16 cellular contexts compared by ENCODE assay signal in genomic region chr4:118727360-118727759, GRCh38. TPM values are rescaled to one million over a fixed set of nuclear protein-coding genes. Genes with fewer than 3 reads are reported as not detected.
DNase-seq lines count a peak whose midpoint lies in the region; TF ChIP-seq lines count a peak whose summit lies in the region.
"Had no signal": no experiment of that assay in that cellular context is flagged by ENCODE, and none has a peak within 500 bp of the region (broad histone marks: within the 10 kb centered on the region; RNA-seq: fewer than 3 reads in every experiment).

No MANE protein-coding gene starts in this region.

- no peaks in the 10 kb centered on the region for H3K9me2 ChIP-seq in hepatocyte (replicated peaks; ENCODE audit: insufficient read depth)

- WGBS in hepatocyte (ENCODE audit: low lambda C conversion rate, missing lambda C conversion rate) = 80% methylated on average over 1 of the region's 1 CpG

- peaks cover 19% of the 10 kb centered on the region for H3K4me1 Mint-ChIP-seq in activated T-cell treated with anti-CD3 and anti-CD28 coated beads, Interleukin-2, amount 50 U/mL, for 24 hours (ENCODE audit: low read depth)
- H3K4me1 Mint-ChIP-seq in chondrocyte (ENCODE audit: low read depth) = peaks cover 41% of the 10 kb centered on the region
- H3K4me1 Mint-ChIP-seq: CD14-positive monocyte had no signal

- H3K9me3 ChIP-seq in hepatocyte (ENCODE audit: low read depth) = no peaks in the 10 kb centered on the region
- H3K9me3 ChIP-seq: HAP-1 had no signal

- TF ChIP-seq CTCF in chondrocyte (IDR thresholded peaks at IDR 0.05) (no peak), GM20000 (IDR thresholded peaks at IDR 0.05; ENCODE audit: extremely low read depth, missing control alignments) (no peak), hepatocyte (IDR thresholded peaks at IDR 0.05; ENCODE audit: poor library complexity) (no peak)

- H3K36me3 ChIP-seq in hepatocyte (replicated peaks; ENCODE audit: insufficient read depth, low read depth) = peaks cover 4% of the 10 kb centered on the region

- H3K27ac ChIP-seq in hepatocyte = no peak overlapping the region
- H3K27ac ChIP-seq: 22Rv1 had no signal

- DNase-seq in activated T-cell treated with anti-CD3 and anti-CD28 coated beads, Interleukin-2, amount 50 U/mL, for 24 hours = no peak
- DNase-seq in activated T-cell treated with anti-CD3 and anti-CD28 coated beads for 4 hours = no peak
- peak; percentile 39 for DNase-seq in HT1080 (ENCODE audit: low read depth)
- DNase-seq in chondrocyte (ENCODE audit: low spot score) = no peak
- DNase-seq in activated naive CD4-positive, alpha-beta T cell treated with Interleukin-2 at 50 U/mL for 16 hours = no peak
- no peak for DNase-seq in GM20000 (ENCODE audit: low spot score)
- no peak for DNase-seq in head of caudate nucleus
- no peak for DNase-seq in hepatocyte (ENCODE audit: low spot score)
- DNase-seq: CD8-positive, alpha-beta T cell; COR-L47; DMS153; DMS79 treated with DMSO at 0.1 percent for 48 hours; GOT3 had no signal

- no peaks in the 10 kb centered on the region for H3K9me3 Mint-ChIP-seq in activated T-cell treated with anti-CD3 and anti-CD28 coated beads, Interleukin-2, amount 50 U/mL, for 24 hours
- H3K9me3 Mint-ChIP-seq in chondrocyte (ENCODE audit: low read depth) = no peaks in the 10 kb centered on the region
- H3K9me3 Mint-ChIP-seq: CD14-positive monocyte; CD8-positive, alpha-beta T cell had no signal

- H4K20me1 ChIP-seq in hepatocyte (ENCODE audit: insufficient read depth, poor library complexity, severe bottlenecking) = no peaks in the 10 kb centered on the region

- H3K79me2 ChIP-seq in hepatocyte = no peaks in the 10 kb centered on the region

- no peak overlapping the region for H3K4me3 ChIP-seq in hepatocyte
- H3K4me3 ChIP-seq: HAP-1 had no signal

- no peaks in the 10 kb centered on the region for H3K27me3 Mint-ChIP-seq in activated T-cell treated with anti-CD3 and anti-CD28 coated beads, Interleukin-2, amount 50 U/mL, for 24 hours
- H3K27me3 Mint-ChIP-seq in chondrocyte (ENCODE audit: low read depth) = no peaks in the 10 kb centered on the region

- H3K4me2 ChIP-seq in hepatocyte = no peak overlapping the region

- no peaks in the 10 kb centered on the region for H3K4me1 ChIP-seq in hepatocyte (ENCODE audit: insufficient read depth)

- H3K27me3 ChIP-seq in hepatocyte = no peaks in the 10 kb centered on the region

- H3K36me3 Mint-ChIP-seq in activated T-cell treated with anti-CD3 and anti-CD28 coated beads, Interleukin-2, amount 50 U/mL, for 24 hours (ENCODE audit: low read depth) = peaks cover 87% of the 10 kb centered on the region
- H3K36me3 Mint-ChIP-seq in chondrocyte (ENCODE audit: low read depth) = peaks cover 45% of the 10 kb centered on the region

- intact Hi-C loops in head of caudate nucleus (cut with DNase I) = no loop called here

- peak overlapping the region; percentile 7 for H3K27ac Mint-ChIP-seq in activated T-cell treated with anti-CD3 and anti-CD28 coated beads, Interleukin-2, amount 50 U/mL, for 24 hours
- peak overlapping the region; percentile 18 for H3K27ac Mint-ChIP-seq in chondrocyte (ENCODE audit: unreplicated experiment)
- H3K27ac Mint-ChIP-seq: CD14-positive monocyte; CD8-positive, alpha-beta T cell had no signal

- no peak overlapping the region for H2AFZ ChIP-seq in hepatocyte

- H3K4me3 Mint-ChIP-seq in activated T-cell treated with anti-CD3 and anti-CD28 coated beads, Interleukin-2, amount 50 U/mL, for 24 hours = no peak overlapping the region
- H3K4me3 Mint-ChIP-seq in chondrocyte (ENCODE audit: unreplicated experiment) = no peak overlapping the region
- H3K4me3 Mint-ChIP-seq: CD14-positive monocyte; CD8-positive, alpha-beta T cell had no signal

RNA-seq across cellular contexts. Expression of gene METTL14, which starts 42.2 kb away (rescaled TPM):
- total RNA-seq in HT1080 (2014; rRNA removed; shearing (Covaris generic)) = 21.1 and 22.9 TPM in 2 replicates
- polyA plus RNA-seq in HT1080 (2015; cell fraction: cytosol; rRNA removed) = 17.3 and 18.6 TPM in 2 replicates
- polyA plus RNA-seq in HT1080 (2015; cell fraction: nucleus; rRNA removed) = 46.5 and 60.6 TPM in 2 replicates
- total RNA-seq in chondrocyte = 29.3 to 43.5 TPM (median 32.1 TPM) in 3 replicates
- 18.3 and 19.3 TPM in 2 replicates for total RNA-seq in hepatocyte
- 24.4 and 28.3 TPM in 2 replicates for polyA plus RNA-seq in hepatocyte
